29 cellular contexts compared by ENCODE assay signal in the genomic region with DNA sequence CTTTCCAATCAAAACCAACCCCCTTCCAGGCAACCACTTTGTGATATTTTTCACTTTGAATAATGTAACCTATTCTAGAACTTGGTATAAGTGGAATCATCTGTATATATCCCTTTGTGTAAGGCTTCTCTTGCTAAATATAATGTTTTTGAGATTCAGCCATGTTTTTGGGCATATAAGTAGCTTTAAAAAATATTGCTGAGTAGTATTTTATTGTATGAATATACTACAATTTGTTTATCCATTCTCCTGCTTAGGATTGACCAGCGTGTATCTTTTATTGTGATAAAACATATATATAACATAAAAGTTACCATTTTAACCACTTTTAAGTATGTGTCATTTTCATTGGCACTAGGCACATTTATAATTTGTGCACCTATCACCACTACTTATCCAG.
"Had no signal": no experiment of that assay in that cellular context is flagged by ENCODE, and none has a peak within 500 bp of the region (broad histone marks: within the 10 kb centered on the region; RNA-seq: fewer than 3 reads in every experiment).

No MANE protein-coding gene starts in this region.

- H3K36me3 Mint-ChIP-seq: stimulated activated effector memory CD8-positive, alpha-beta T cell treated with anti-CD3 and anti-CD28 coated beads, Interleukin-12 subunit alpha, Interleukin-12 subunit beta, amount 100 ng/mL, for 72 hours; stimulated activated memory B cell treated with anti-CD40 and anti-IgM and Interleukin-4, amounts not matched to agents 10 μg/mL and 1 μg/mL and 100 μg/mL, for 72 hours; stimulated activated naive B cell treated with anti-CD40 and anti-IgM and Interleukin-4, amounts not matched to agents 10 μg/mL and 1 μg/mL and 100 μg/mL, for 72 hours; type B pancreatic cell had no signal

- FAIRE-seq: urothelium cell line had no signal

- H3K27ac ChIP-seq: stomach, suprapubic skin, testis, thoracic aorta, thyroid gland, tibial artery, tibial nerve, transverse colon, upper lobe of left lung, upper lobe of right lung, uterus, vagina had no signal

- DNase-seq: stimulated activated CD4-positive, alpha-beta T cell treated with anti-CD3 and anti-CD28 coated beads, Interleukin-2, amount 100 ng/mL, for 48 hours; stimulated activated CD4-positive, alpha-beta T cell treated with anti-CD3 and anti-CD28 coated beads, Interleukin-4, amount 100 ng/mL, for 1 hour; stimulated activated CD4-positive, alpha-beta T cell treated with anti-CD3 and anti-CD28 coated beads, Interleukin-4, amount 100 ng/mL, for 24 hours; stimulated activated CD4-positive, alpha-beta T cell treated with anti-CD3 and anti-CD28 coated beads, Interleukin-4, amount 100 ng/mL, for 4 hours; stimulated activated CD8-positive, alpha-beta memory T cell treated with anti-CD3 and anti-CD28 coated beads, Interleukin-4, amount 100 ng/mL, for 48 hours; stimulated activated naive B cell treated with anti-CD40 and anti-IgM and Interleukin-4, amounts not matched to agents 10 μg/mL and 1 μg/mL and 100 μg/mL, for 72 hours; stimulated activated naive CD4-positive, alpha-beta T cell; stimulated activated naive CD4-positive, alpha-beta T cell treated with Interleukin-2 at 50 U/mL for 16 hours; stimulated activated naive CD8-positive, alpha-beta T cell treated with anti-CD3 and anti-CD28 coated beads, Interleukin-15, amount 100 ng/mL, for 72 hours; stimulated activated naive CD8-positive, alpha-beta T cell treated with anti-CD3 and anti-CD28 coated beads, Interleukin-15, Interleukin-2, amounts not matched to agents 100 U/mL and 50 U/mL, for 24 hours; stomach; substantia nigra; testis; thyroid gland; tibial artery; transverse colon; trophoblast cell; upper lobe of left lung; upper lobe of right lung; uterus had no signal

- H3K27me3 ChIP-seq: stomach, suprapubic skin, testis, thyroid gland, tibial artery, tibial nerve, transverse colon, upper lobe of left lung, upper lobe of right lung, uterus, vagina had no signal

- H3K4me1 ChIP-seq: stomach, suprapubic skin, testis, thyroid gland, tibial artery, tibial nerve, transverse colon, upper lobe of left lung, upper lobe of right lung, uterus, vagina had no signal

- H3K36me3 ChIP-seq: stomach, suprapubic skin, thoracic aorta, thyroid gland, tibial artery, tibial nerve, transverse colon, upper lobe of left lung, upper lobe of right lung, uterus, vagina had no signal

- H3K4me1 Mint-ChIP-seq: stimulated activated effector memory CD8-positive, alpha-beta T cell treated with anti-CD3 and anti-CD28 coated beads, Interleukin-12 subunit alpha, Interleukin-12 subunit beta, amount 100 ng/mL, for 72 hours; stimulated activated memory B cell treated with anti-CD40 and anti-IgM and Interleukin-4, amounts not matched to agents 10 μg/mL and 1 μg/mL and 100 μg/mL, for 72 hours; stimulated activated naive B cell treated with anti-CD40 and anti-IgM and Interleukin-4, amounts not matched to agents 10 μg/mL and 1 μg/mL and 100 μg/mL, for 72 hours; stimulated activated naive CD8-positive, alpha-beta T cell treated with anti-CD3 and anti-CD28 coated beads, Interleukin-15, amount 100 ng/mL, for 72 hours had no signal

- H3K4me3 Mint-ChIP-seq: stimulated activated effector memory CD8-positive, alpha-beta T cell treated with anti-CD3 and anti-CD28 coated beads, Interleukin-12 subunit alpha, Interleukin-12 subunit beta, amount 100 ng/mL, for 72 hours; stimulated activated memory B cell treated with anti-CD40 and anti-IgM and Interleukin-4, amounts not matched to agents 10 μg/mL and 1 μg/mL and 100 μg/mL, for 72 hours; stimulated activated naive B cell treated with anti-CD40 and anti-IgM and Interleukin-4, amounts not matched to agents 10 μg/mL and 1 μg/mL and 100 μg/mL, for 72 hours; stimulated activated naive CD8-positive, alpha-beta T cell treated with anti-CD3 and anti-CD28 coated beads, Interleukin-15, amount 100 ng/mL, for 72 hours; stimulated activated naive CD8-positive, alpha-beta T cell treated with anti-CD3 and anti-CD28 coated beads, Interleukin-15, Interleukin-2, amounts not matched to agents 100 ng/mL and 50 ng/mL, for 24 hours; type B pancreatic cell had no signal

- H3K4me3 ChIP-seq: stomach, suprapubic skin, testis, thoracic aorta, thyroid gland, tibial artery, tibial nerve, transverse colon, upper lobe of left lung, upper lobe of right lung, uterus, vagina had no signal

- H3K27ac Mint-ChIP-seq: stimulated activated effector memory CD8-positive, alpha-beta T cell treated with anti-CD3 and anti-CD28 coated beads, Interleukin-12 subunit alpha, Interleukin-12 subunit beta, amount 100 ng/mL, for 72 hours; stimulated activated memory B cell treated with anti-CD40 and anti-IgM and Interleukin-4, amounts not matched to agents 10 μg/mL and 1 μg/mL and 100 μg/mL, for 72 hours; stimulated activated naive B cell treated with anti-CD40 and anti-IgM and Interleukin-4, amounts not matched to agents 10 μg/mL and 1 μg/mL and 100 μg/mL, for 72 hours; stimulated activated naive CD8-positive, alpha-beta T cell treated with anti-CD3 and anti-CD28 coated beads, Interleukin-15, amount 100 ng/mL, for 72 hours; stimulated activated naive CD8-positive, alpha-beta T cell treated with anti-CD3 and anti-CD28 coated beads, Interleukin-15, Interleukin-2, amounts not matched to agents 100 ng/mL and 50 ng/mL, for 24 hours; type B pancreatic cell had no signal

- H3K27me3 Mint-ChIP-seq: stimulated activated memory B cell treated with anti-CD40 and anti-IgM and Interleukin-4, amounts not matched to agents 10 μg/mL and 1 μg/mL and 100 μg/mL, for 72 hours; stimulated activated naive B cell treated with anti-CD40 and anti-IgM and Interleukin-4, amounts not matched to agents 10 μg/mL and 1 μg/mL and 100 μg/mL, for 72 hours; stimulated activated naive CD8-positive, alpha-beta T cell treated with anti-CD3 and anti-CD28 coated beads, Interleukin-15, amount 100 ng/mL, for 72 hours; stimulated activated naive CD8-positive, alpha-beta T cell treated with anti-CD3 and anti-CD28 coated beads, Interleukin-15, Interleukin-2, amounts not matched to agents 100 ng/mL and 50 ng/mL, for 24 hours; type B pancreatic cell had no signal

- H3K9me3 ChIP-seq: suprapubic skin, testis, thoracic aorta, thyroid gland, tibial artery, transverse colon, upper lobe of right lung, vagina had no signal

- ATAC-seq: stimulated activated effector memory CD8-positive, alpha-beta T cell treated with anti-CD3 and anti-CD28 coated beads, Interleukin-12 subunit alpha, Interleukin-12 subunit beta, amount 100 ng/mL, for 72 hours; stimulated activated memory B cell treated with anti-CD40 and anti-IgM and Interleukin-4, amounts not matched to agents 10 μg/mL and 1 μg/mL and 100 μg/mL, for 72 hours; stimulated activated naive B cell treated with anti-CD40 and anti-IgM and Interleukin-4, amounts not matched to agents 10 μg/mL and 1 μg/mL and 100 μg/mL, for 72 hours; stimulated activated naive CD8-positive, alpha-beta T cell treated with anti-CD3 and anti-CD28 coated beads, Interleukin-15, amount 100 ng/mL, for 72 hours; stimulated activated naive CD8-positive, alpha-beta T cell treated with anti-CD3 and anti-CD28 coated beads, Interleukin-15, Interleukin-2, amounts not matched to agents 100 U/mL and 50 U/mL, for 24 hours; upper lobe of right lung had no signal
